8 cellular contexts compared by ENCODE assay signal in genomic region chr1:231240883-231241735, GRCh38. TPM values are rescaled to one million over a fixed set of nuclear protein-coding genes. Genes with fewer than 3 reads are reported as not detected.
DNase-seq lines count a peak whose midpoint lies in the region; FAIRE-seq and TF ChIP-seq lines count a peak whose summit lies in the region.

Gene GNPAT (plus strand): TSS chr1:231241212. CDS start chr1:231241379, 167 bp downstream.

- H3K27me3 ChIP-seq in H7 (ENCODE audit: control insufficient read depth, insufficient read depth, low read length) (no peaks in the 10 kb centered on the region), MG63 (no peaks in the 10 kb centered on the region), neutrophil (no peaks in the 10 kb centered on the region)

- DNase-seq in G401 (ENCODE audit: low spot score): peak; percentile 80
- DNase-seq in H7: peak; percentile 95
- DNase-seq in MG63: peak; percentile 92
- DNase-seq in SK-MEL-5 (ENCODE audit: low read depth, low spot score): peak; percentile 84
- DNase-seq in activated naive CD4-positive, alpha-beta T cell treated with Interleukin-2 at 50 U/mL for 16 hours: peak; percentile 92
- peak; percentile 78 to 87 for DNase-seq in frontal cortex (ENCODE audit: low spot score in 2 of 2)

- no peak for FAIRE-seq in frontal cortex (lab: Jason Lieb, UNC)

- H3K4me3 ChIP-seq in H7 (ENCODE audit: insufficient read depth, low read depth, low read length): peak within 1 kb of the TSS; percentile 71
- H3K4me3 ChIP-seq in MG63: peak within 1 kb of the TSS; percentile 76
- peak within 1 kb of the TSS; percentile 84 to 89 for H3K4me3 ChIP-seq in neutrophil (ENCODE audit: low read depth in 1 of 2, low read length in 1 of 2)

- H3K9me3 ChIP-seq in MG63: no peaks in the 10 kb centered on the region
- no peaks in the 10 kb centered on the region for H3K9me3 ChIP-seq in neutrophil

- peak within 1 kb of the TSS; percentile 82 for H3K27ac ChIP-seq in neutrophil

- H3K4me1 ChIP-seq in neutrophil (ENCODE audit: control insufficient read depth in 1 of 2, insufficient read depth in 1 of 2, low read depth in 1 of 2, low read length in 1 of 2): peaks cover 36% of the 10 kb centered on the region in 2 experiments

- in situ Hi-C loops in G401 (cut with HindIII; ENCODE audit: low sequenced_read_pairs) (no loop called here), SK-MEL-5 (cut with HindIII; ENCODE audit: low pct_unique_long_range_greater_than_20kb, low sequenced_read_pairs) (no loop called here)

- TF ChIP-seq CTCF in neutrophil (IDR thresholded peaks at IDR 0.05) (peak; percentile 51), subcutaneous adipose tissue (IDR thresholded peaks at IDR 0.05; ENCODE audit: low read depth) (no peak)

- H3K36me3 ChIP-seq in H7 (replicated peaks; ENCODE audit: control insufficient read depth, insufficient read depth, low read length): no peaks in the 10 kb centered on the region; the same call in 1 of the 2 replicates
- H3K36me3 ChIP-seq in MG63: peaks cover 23% of the 10 kb centered on the region
- H3K36me3 ChIP-seq in neutrophil: peaks cover 18% of the 10 kb centered on the region

RNA-seq across cellular contexts. Expression of gene GNPAT, which starts in this region (rescaled TPM):
- 77.1 and 81.0 TPM in 2 replicates for total RNA-seq in G401 (2014; rRNA removed; shearing (Covaris generic))
- 77.6 and 96.4 TPM in 2 replicates for total RNA-seq in H7 (2014; rRNA removed; shearing (Covaris generic))
- total RNA-seq in MG63 (2014; rRNA removed; shearing (Covaris generic); ENCODE audit: low replicate concordance): 62.5 and 77.3 TPM in 2 replicates
- total RNA-seq in SK-MEL-5 (2014; rRNA removed; shearing (Covaris generic)): 48.2 and 50.1 TPM in 2 replicates
- 22.7 and 24.4 TPM in 2 replicates for polyA plus RNA-seq in SK-MEL-5 (2015; cell fraction: cytosol; rRNA removed)
- 44.9 and 45.0 TPM in 2 replicates for polyA plus RNA-seq in SK-MEL-5 (2015; cell fraction: nucleus; rRNA removed)
- total RNA-seq in frontal cortex: 68.5 TPM
- total RNA-seq in subcutaneous adipose tissue: 10 to 100 TPM; 34.8 to 55.4 (median 37.5) TPM

Comparison
In these comparisons a context has a peak if more than half of its experiments do, and no peak if none do; other contexts are left out.
1. Peak in every context shown above with its lines: DNase-seq, H3K4me3 ChIP-seq and H3K27ac ChIP-seq.